In genomic region chrX:153765138-153766079, GRCh38 we compare ENCODE assay signal across 2 cellular contexts.
TF ChIP-seq lines count a peak whose summit lies in the region.

No MANE protein-coding gene starts in this region.

TF ChIP-seq in H1, 55 proteins besides CTCF, POLR2A, EP300 and RAD21:
- TF ChIP-seq POU5F1 (IDR thresholded peaks at IDR 0.05; ENCODE audit: low read depth, low read length) = no peak
- no peak for TF ChIP-seq CHD1 (IDR thresholded peaks at IDR 0.05; ENCODE audit: low read depth, low read length)
- no peak for TF ChIP-seq SIX5 (IDR thresholded peaks at IDR 0.05; ENCODE audit: low read depth, low read length)
- no peak for TF ChIP-seq GABPA (IDR thresholded peaks at IDR 0.05; ENCODE audit: borderline replicate concordance, insufficient read depth, low read length)
- no peak for TF ChIP-seq RFX5 (IDR thresholded peaks at IDR 0.05; ENCODE audit: borderline replicate concordance, low read depth, low read length)
- TF ChIP-seq SRF (IDR thresholded peaks at IDR 0.05; ENCODE audit: low read depth, low read length) = no peak
- TF ChIP-seq SIN3A (conservative IDR thresholded peaks at IDR 0.05 in 1 of 2, IDR thresholded peaks at IDR 0.05 in 1 of 2; ENCODE audit: low read depth in 1 of 2, low read length in 2 of 2) = no peak
- TF ChIP-seq CEBPB (IDR thresholded peaks at IDR 0.05; ENCODE audit: low read depth, low read length) = no peak
- TF ChIP-seq NRF1 (IDR thresholded peaks at IDR 0.05; ENCODE audit: low read depth, low read length) = no peak
- no peak for TF ChIP-seq CREB1 (IDR thresholded peaks at IDR 0.05)

TF ChIP-seq in WTC11, 78 proteins besides CTCF, POLR2A, EP300 and RAD21:
- TF ChIP-seq ZMAT4 (CRISPR knock-in tag; IDR thresholded peaks at IDR 0.05) = no peak
- TF ChIP-seq ZNF425 (CRISPR knock-in tag; conservative IDR thresholded peaks at IDR 0.05) = no peak
- no peak for TF ChIP-seq NFYB (CRISPR knock-in tag; conservative IDR thresholded peaks at IDR 0.05; ENCODE audit: low read depth)
- TF ChIP-seq TEAD1 (CRISPR knock-in tag; IDR thresholded peaks at IDR 0.05) = no peak
- TF ChIP-seq ATF3 (CRISPR knock-in tag; conservative IDR thresholded peaks at IDR 0.05) = no peak
- TF ChIP-seq ATF6 (CRISPR knock-in tag; IDR thresholded peaks at IDR 0.05) = no peak
